Comparison of ENCODE assay signal across 13 cellular contexts in the genomic region with DNA sequence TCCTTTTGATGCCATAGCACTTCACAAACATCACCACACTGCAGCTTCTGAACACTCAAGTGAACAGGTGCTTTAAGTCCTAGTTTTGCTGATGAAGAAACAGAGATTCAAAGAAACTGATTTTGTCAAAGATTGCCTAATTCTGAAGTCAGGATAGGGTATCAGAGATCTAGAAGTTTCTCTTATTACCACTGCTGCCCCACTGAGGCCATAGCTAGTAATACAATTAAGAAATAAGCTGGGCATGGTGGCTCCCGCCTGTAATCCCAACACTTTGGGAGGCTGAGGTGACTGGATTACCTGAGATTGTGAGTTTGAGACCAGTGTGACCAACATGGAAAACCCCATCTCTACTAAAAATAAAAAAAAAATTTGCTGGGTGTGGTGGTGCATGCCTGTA.
DNase-seq lines count a peak whose midpoint lies in the region; ATAC-seq and TF ChIP-seq lines count a peak whose summit lies in the region.
"Had no signal": no experiment of that assay in that cellular context is flagged by ENCODE, and none has a peak within 500 bp of the region (broad histone marks: within the 10 kb centered on the region; RNA-seq: fewer than 3 reads in every experiment).

No MANE protein-coding gene starts in this region.

- H3K4me1 Mint-ChIP-seq in stimulated activated naive CD8-positive, alpha-beta T cell treated with anti-CD3 and anti-CD28 coated beads, Interleukin-15, amount 100 ng/mL, for 72 hours = no peaks in the 10 kb centered on the region
- H3K4me1 Mint-ChIP-seq: stimulated activated effector memory CD8-positive, alpha-beta T cell treated with anti-CD3 and anti-CD28 coated beads, Interleukin-12 subunit alpha, Interleukin-12 subunit beta, amount 100 ng/mL, for 72 hours had no signal

- no peak overlapping the region for H3K27ac Mint-ChIP-seq in stimulated activated naive CD8-positive, alpha-beta T cell treated with anti-CD3 and anti-CD28 coated beads, Interleukin-15, amount 100 ng/mL, for 72 hours
- H3K27ac Mint-ChIP-seq: CD4-positive, CD25-positive, alpha-beta regulatory T cell; stimulated activated effector memory CD8-positive, alpha-beta T cell treated with anti-CD3 and anti-CD28 coated beads, Interleukin-12 subunit alpha, Interleukin-12 subunit beta, amount 100 ng/mL, for 72 hours had no signal

- TF ChIP-seq CTCF in GM12874 (IDR thresholded peaks at IDR 0.05; ENCODE audit: insufficient read depth, low read depth, low read length) = peak; percentile 32; the same call in 1 of the 2 replicates
- peak; percentile 16 for TF ChIP-seq CTCF in fibroblast of pulmonary artery (IDR thresholded peaks at IDR 0.05; ENCODE audit: low read length, missing control alignments)

- no peak overlapping the region for H3K4me3 Mint-ChIP-seq in stimulated activated naive CD8-positive, alpha-beta T cell treated with anti-CD3 and anti-CD28 coated beads, Interleukin-15, amount 100 ng/mL, for 72 hours
- H3K4me3 Mint-ChIP-seq: CD4-positive, CD25-positive, alpha-beta regulatory T cell; stimulated activated effector memory CD8-positive, alpha-beta T cell treated with anti-CD3 and anti-CD28 coated beads, Interleukin-12 subunit alpha, Interleukin-12 subunit beta, amount 100 ng/mL, for 72 hours had no signal

- ATAC-seq in HG03520 (IDR thresholded peaks at IDR 0.05; ENCODE audit: unreplicated experiment) = no peak
- ATAC-seq in stimulated activated naive CD8-positive, alpha-beta T cell treated with anti-CD3 and anti-CD28 coated beads, Interleukin-15, amount 100 ng/mL, for 72 hours = no peak
- ATAC-seq in HG02571 (IDR thresholded peaks at IDR 0.05; ENCODE audit: unreplicated experiment) = no peak
- no peak for ATAC-seq in GM18907 (IDR thresholded peaks at IDR 0.05; ENCODE audit: unreplicated experiment)
- ATAC-seq: stimulated activated effector memory CD8-positive, alpha-beta T cell treated with anti-CD3 and anti-CD28 coated beads, Interleukin-12 subunit alpha, Interleukin-12 subunit beta, amount 100 ng/mL, for 72 hours had no signal

- H3K4me3 ChIP-seq in fibroblast of pulmonary artery (replicated peaks; ENCODE audit: low read depth, low read length) = no peak overlapping the region

- H3K27me3 Mint-ChIP-seq in stimulated activated naive CD8-positive, alpha-beta T cell treated with anti-CD3 and anti-CD28 coated beads, Interleukin-15, amount 100 ng/mL, for 72 hours = no peaks in the 10 kb centered on the region
- H3K27me3 Mint-ChIP-seq: CD4-positive, CD25-positive, alpha-beta regulatory T cell had no signal

- H3K9me3 Mint-ChIP-seq in stimulated activated naive CD8-positive, alpha-beta T cell treated with anti-CD3 and anti-CD28 coated beads, Interleukin-15, amount 100 ng/mL, for 72 hours = no peaks in the 10 kb centered on the region

- peak; percentile 10 for DNase-seq in ACHN
- DNase-seq in NCI-H69 (lab: John Stamatoyannopoulos, UW) = peak; percentile 42
- DNase-seq in fibroblast of pulmonary artery (ENCODE audit: low read depth) = peak; percentile 3
- no peak for DNase-seq in stimulated activated naive CD8-positive, alpha-beta T cell treated with anti-CD3 and anti-CD28 coated beads, Interleukin-15, amount 100 ng/mL, for 72 hours
- DNase-seq: activated T-cell treated with anti-CD3 and anti-CD28 coated beads, Interleukin-2, amount 50 U/mL, for 1 hour; CD4-positive, CD25-positive, alpha-beta regulatory T cell; NCI-H526 treated with DMSO at 0.1 percent for 48 hours; T-helper 9 cell had no signal

- in situ Hi-C loops in ACHN (cut with HindIII; ENCODE audit: low pct_ligation_motif_present, low pct_unique_long_range_greater_than_20kb, low sequenced_read_pairs) = no loop called here

Comparison
In these comparisons a context has a peak if more than half of its experiments do, and no peak if none do; other contexts are left out.
1. DNase-seq: peak in ACHN (single experiment), NCI-H69 (single experiment) and fibroblast of pulmonary artery (single experiment); none in stimulated activated naive CD8-positive, alpha-beta T cell treated with anti-CD3 and anti-CD28 coated beads, Interleukin-15, amount 100 ng/mL, for 72 hours (0 of 2).